ENCODE assay signal across 10 cellular contexts in the genomic region with DNA sequence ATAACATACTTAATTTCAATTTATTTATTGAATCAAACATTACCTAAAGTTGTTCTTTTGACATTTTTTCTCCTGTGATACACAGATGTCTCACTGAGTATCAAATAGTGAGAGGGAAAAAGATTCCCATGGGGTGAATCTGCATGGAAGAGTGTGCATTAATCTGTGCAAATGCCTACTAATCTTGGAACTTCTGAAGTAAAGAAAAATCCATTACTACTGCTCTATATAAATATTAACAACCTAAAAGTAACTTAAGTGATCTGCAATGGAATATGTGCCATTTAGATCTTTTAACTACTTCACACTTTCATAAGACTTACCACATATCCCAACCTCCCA.
"Had no signal": no experiment of that assay in that cellular context is flagged by ENCODE, and none has a peak within 500 bp of the region (broad histone marks: within the 10 kb centered on the region; RNA-seq: fewer than 3 reads in every experiment).

No MANE protein-coding gene starts in this region.

- H2AFZ ChIP-seq: GM23248 had no signal

- H3K9me3 ChIP-seq: HAP-1 had no signal

- H3K27ac ChIP-seq: GM23248, KMS-11 had no signal

- DNase-seq: GM23248, GOT3, H7, HFFc6, IMR-90, KBM-7 had no signal

- H3K4me3 Mint-ChIP-seq: HFFc6 had no signal

- H3K4me2 ChIP-seq: KMS-11 had no signal

- FAIRE-seq: HTR-8/SVneo had no signal

- H3K4me1 ChIP-seq: HAP-1 had no signal

- H3K36me3 ChIP-seq: HAP-1 had no signal

- H3K9ac ChIP-seq: GM23248, KMS-11 had no signal

- ATAC-seq: HCT116 had no signal

- H3K4me3 ChIP-seq: GM23248, HAP-1 had no signal

- H3K27ac Mint-ChIP-seq: HFFc6 had no signal
